20 cellular contexts compared by ENCODE assay signal in genomic region chr9:127500862-127501261, GRCh38.
"Had no signal": no experiment of that assay in that cellular context is flagged by ENCODE, and none has a peak within 500 bp of the region (broad histone marks: within the 10 kb centered on the region; RNA-seq: fewer than 3 reads in every experiment).

No MANE protein-coding gene starts in this region.

- H3K4me3 ChIP-seq: esophagus muscularis mucosa, gastrocnemius medialis, mucosa of descending colon, neural progenitor cell, smooth muscle cell, stomach, thoracic aorta, transverse colon had no signal

- H3K4me3 Mint-ChIP-seq: naive thymus-derived CD8-positive, alpha-beta T cell; neural progenitor cell; stimulated activated memory B cell treated with anti-CD40 and anti-IgM and Interleukin-4, amounts not matched to agents 10 μg/mL and 1 μg/mL and 100 μg/mL, for 72 hours had no signal

- H3K9me3 ChIP-seq: esophagus muscularis mucosa, gastrocnemius medialis, mucosa of descending colon, stomach, thoracic aorta, transverse colon had no signal

- H3K36me3 ChIP-seq: neural progenitor cell had no signal

- H3K4me2 ChIP-seq: neural progenitor cell, smooth muscle cell had no signal

- ATAC-seq: gastrocnemius medialis; left lobe of liver; mucosa of descending colon; naive thymus-derived CD8-positive, alpha-beta T cell; right cardiac atrium; stimulated activated memory B cell treated with anti-CD40 and anti-IgM and Interleukin-4, amounts not matched to agents 10 μg/mL and 1 μg/mL and 100 μg/mL, for 72 hours had no signal

- H3K4me1 ChIP-seq: gastrocnemius medialis had no signal

- H3K4me1 Mint-ChIP-seq: stimulated activated memory B cell treated with anti-CD40 and anti-IgM and Interleukin-4, amounts not matched to agents 10 μg/mL and 1 μg/mL and 100 μg/mL, for 72 hours had no signal

- H3K9ac ChIP-seq: neural progenitor cell had no signal

- H3K27me3 Mint-ChIP-seq: naive thymus-derived CD8-positive, alpha-beta T cell; stimulated activated memory B cell treated with anti-CD40 and anti-IgM and Interleukin-4, amounts not matched to agents 10 μg/mL and 1 μg/mL and 100 μg/mL, for 72 hours had no signal

- DNase-seq: effector memory CD4-positive, alpha-beta T cell; gastrocnemius medialis; glutamatergic neuron; islet precursor cell; mammary epithelial cell; mucosa of descending colon; posterior cingulate gyrus; stimulated activated CD4-positive, alpha-beta T cell treated with anti-CD3 and anti-CD28 coated beads, Interleukin-4, amount 100 ng/mL, for 1 hour; stimulated activated CD8-positive, alpha-beta memory T cell treated with anti-CD3 and anti-CD28 coated beads, Interleukin-4, amount 100 ng/mL, for 48 hours; stomach; transverse colon had no signal

- H3K27me3 ChIP-seq: esophagus muscularis mucosa, gastrocnemius medialis, neural progenitor cell, stomach, transverse colon had no signal

- H2AFZ ChIP-seq: neural progenitor cell had no signal

- H3K9me3 Mint-ChIP-seq: naive thymus-derived CD8-positive, alpha-beta T cell; neural progenitor cell; stimulated activated memory B cell treated with anti-CD40 and anti-IgM and Interleukin-4, amounts not matched to agents 10 μg/mL and 1 μg/mL and 100 μg/mL, for 72 hours had no signal

- H3K27ac ChIP-seq: epithelial cell of prostate, esophagus muscularis mucosa, gastrocnemius medialis, neural progenitor cell, stomach, thoracic aorta, transverse colon had no signal

- H3K27ac Mint-ChIP-seq: neural progenitor cell; stimulated activated memory B cell treated with anti-CD40 and anti-IgM and Interleukin-4, amounts not matched to agents 10 μg/mL and 1 μg/mL and 100 μg/mL, for 72 hours had no signal
